8 cellular contexts compared by ENCODE assay signal in genomic region chr21:33299181-33299752, GRCh38.
DNase-seq lines count a peak whose midpoint lies in the region; ATAC-seq and TF ChIP-seq lines count a peak whose summit lies in the region.

No MANE protein-coding gene starts in this region.

- peak; percentile 65 for ATAC-seq in GM21528 (IDR thresholded peaks at IDR 0.05; ENCODE audit: low FRiP score, unreplicated experiment)

- TF ChIP-seq CTCF in GM10248 (IDR thresholded peaks at IDR 0.05; ENCODE audit: control extremely low read depth, extremely low read depth, low read depth, missing control alignments) = no peak

- POLR2A ChIA-PET in GM10248 (lab: Yijun Ruan, JAX) = no interaction called here

- CTCF ChIA-PET in GM10248 (lab: Yijun Ruan, JAX) = interaction anchor here (0.8 to 2.5 kb wide), 12 partner anchors 17 to 146 kb away, joined by 3 to 9 read pairs (median 4); partner anchors contain the start of gene IFNAR1

- DNase-seq in GM10248 (ENCODE audit: extremely low spot score) (peak; percentile 73), NCI-H69 (lab: John Stamatoyannopoulos, UW) (peak; percentile 25), cortex of kidney (lab: John Stamatoyannopoulos, UW) (no peak), T1000 (lab: John Stamatoyannopoulos, UW) (no peak), glomerular visceral epithelial cell (ENCODE audit: extremely low spot score) (no peak)
- peak; percentile 23 for DNase-seq in activated naive CD4-positive, alpha-beta T cell treated with Interleukin-2 at 50 U/mL for 16 hours
- DNase-seq in stimulated activated CD4-positive, alpha-beta T cell treated with anti-CD3 and anti-CD28 coated beads, Interleukin-15, amount 100 ng/mL, for 24 hours = peak; percentile 58

Comparison
In these comparisons a context has a peak if more than half of its experiments do, and no peak if none do; other contexts are left out.
1. DNase-seq: peak in GM10248 (single experiment), NCI-H69 (single experiment), activated naive CD4-positive, alpha-beta T cell treated with Interleukin-2 at 50 U/mL for 16 hours (single experiment) and stimulated activated CD4-positive, alpha-beta T cell treated with anti-CD3 and anti-CD28 coated beads, Interleukin-15, amount 100 ng/mL, for 24 hours (single experiment); none in cortex of kidney (single experiment), T1000 (single experiment) and glomerular visceral epithelial cell (single experiment).